ENCODE assay signal across 16 cellular contexts in the genomic region with DNA sequence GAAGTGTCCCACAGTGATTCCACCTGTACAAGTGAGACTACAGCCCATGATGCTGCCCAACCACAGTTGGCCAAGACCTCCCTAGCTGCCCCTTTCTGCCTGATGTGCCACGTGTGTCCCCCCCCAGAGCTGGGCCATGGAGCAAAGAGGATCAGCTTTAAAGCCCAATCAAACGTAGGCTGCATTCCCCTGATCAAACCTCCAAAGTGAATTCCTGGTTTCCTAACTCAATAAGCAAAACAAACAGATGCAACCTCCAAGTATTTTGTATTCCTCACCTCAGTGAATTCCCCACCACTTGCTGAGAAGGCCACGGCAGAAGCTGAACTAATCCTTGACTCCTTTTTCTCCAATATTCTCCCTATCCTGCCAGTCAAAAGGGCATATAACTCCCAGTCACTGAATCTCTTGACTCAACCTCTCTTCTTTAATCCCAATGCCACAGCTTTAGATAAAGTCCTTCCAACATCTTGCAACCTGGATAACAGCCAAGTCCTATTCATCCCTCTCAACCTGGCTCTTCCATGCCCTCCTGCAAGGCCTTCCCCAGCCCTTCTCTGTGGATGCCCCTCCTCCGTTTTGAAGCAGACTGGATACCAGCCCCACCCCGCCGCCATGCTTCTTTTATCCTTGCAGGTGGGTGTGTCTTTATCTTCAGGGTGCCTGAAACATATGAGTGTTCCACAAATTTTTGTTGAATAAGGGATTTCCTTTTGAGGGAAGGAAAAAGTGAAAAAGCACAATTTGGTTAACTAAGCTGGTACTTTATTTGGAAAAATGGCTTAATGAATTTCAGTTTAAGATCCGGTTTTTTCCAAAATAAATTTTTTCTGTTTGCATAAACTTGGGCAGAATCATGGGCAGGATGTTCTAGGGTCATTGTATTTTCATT.
DNase-seq lines count a peak whose midpoint lies in the region; ATAC-seq, FAIRE-seq and TF ChIP-seq lines count a peak whose summit lies in the region.
"Had no signal": no experiment of that assay in that cellular context is flagged by ENCODE, and none has a peak within 500 bp of the region (broad histone marks: within the 10 kb centered on the region; RNA-seq: fewer than 3 reads in every experiment).

No MANE protein-coding gene starts in this region.

- H3K27ac ChIP-seq in A549 (no peak overlapping the region), H1 (ENCODE audit: low read depth, low read length) (peak overlapping the region; percentile 26; the same call in 1 of the 2 replicates)
- no peak overlapping the region for H3K27ac ChIP-seq in CD4-positive, alpha-beta T cell (ENCODE audit: low read depth, low read length)
- H3K27ac ChIP-seq: cardiac muscle cell, thoracic aorta had no signal

- H2BK20ac ChIP-seq in H1 (ENCODE audit: low read length): no peak overlapping the region

- H3K9me3 ChIP-seq in A549 (peaks cover 5% of the 10 kb centered on the region; the same call in 2 of the 3 replicates), NT2/D1 (ENCODE audit: insufficient read depth, low read length) (no peaks in the 10 kb centered on the region; the same call in 1 of the 2 replicates), H1 (ENCODE audit: insufficient read depth in 2 of 2, low read depth in 1 of 2, low read length in 1 of 2) (peaks cover 0 to 4% of the 10 kb centered on the region in 2 experiments; a peak in 2 of 4 replicates)
- H3K9me3 ChIP-seq in CD4-positive, alpha-beta T cell (ENCODE audit: control insufficient read depth, low read length): no peaks in the 10 kb centered on the region
- H3K9me3 ChIP-seq: thoracic aorta had no signal

- H3K9ac ChIP-seq in NT2/D1 (ENCODE audit: insufficient read length, low read depth) (no peak overlapping the region), H1 (replicated peaks in 1 of 4; ENCODE audit: extremely low read depth in 1 of 4, low read depth in 3 of 4, low read length in 3 of 4) (no peak overlapping the region)

- no peak overlapping the region for H2BK12ac ChIP-seq in H1 (ENCODE audit: low read depth, low read length)

- H3K27me3 Mint-ChIP-seq in CD4-positive, alpha-beta T cell: no peaks in the 10 kb centered on the region
- no peaks in the 10 kb centered on the region for H3K27me3 Mint-ChIP-seq in progenitor cell of endocrine pancreas

- FAIRE-seq in A549 (lab: Jason Lieb, UNC) (no peak), H1 (lab: Jason Lieb, UNC) (peak; percentile 52)

- 70% methylated on average over 7 of the region's 7 CpGs for WGBS in A549 (ENCODE audit: missing lambda C conversion rate)
- WGBS in H1 (ENCODE audit: extremely low coverage in 1 of 2, insufficient coverage in 1 of 2, insufficient read length in 1 of 2, insufficient replicate concordance in 2 of 2, low coverage in 1 of 2, low lambda C conversion rate in 2 of 2, missing lambda C conversion rate in 1 of 2), 2 experiments: 56% methylated on average over 7 of the region's 7 CpGs; no CpG with 5 or more reads in 1 of the 2 experiments

- TF ChIP-seq EP300 in A549 (IDR thresholded peaks at IDR 0.05) (no peak), H1 (IDR thresholded peaks at IDR 0.05; ENCODE audit: borderline replicate concordance in 1 of 2, low read depth in 2 of 2, low read length in 2 of 2) (no peak)

- H3K36me3 ChIP-seq in NT2/D1 (ENCODE audit: insufficient read depth, insufficient read length, low read length) (no peaks in the 10 kb centered on the region), H1 (ENCODE audit: control insufficient read depth in 2 of 4, insufficient read depth in 4 of 4, low read length in 3 of 4) (peaks cover 0 to 5% (median 0%) of the 10 kb centered on the region in 4 experiments; a peak in 2 of 8 replicates)
- H3K36me3 ChIP-seq: cardiac muscle cell had no signal

- H2AK5ac ChIP-seq in H1 (ENCODE audit: low read depth, low read length): no peak overlapping the region

- H3K27me3 ChIP-seq in CD4-positive, alpha-beta T cell (ENCODE audit: control insufficient read depth, insufficient read depth, low read length): no peaks in the 10 kb centered on the region
- H3K27me3 ChIP-seq in NT2/D1 (ENCODE audit: insufficient read depth, insufficient read length): no peaks in the 10 kb centered on the region
- H3K27me3 ChIP-seq in H1 (replicated peaks in 1 of 4; ENCODE audit: control insufficient read depth in 3 of 4, extremely low read depth in 1 of 4, insufficient read depth in 3 of 4, low read length in 3 of 4): no peaks in the 10 kb centered on the region
- H3K27me3 ChIP-seq: cardiac muscle cell had no signal

- DNase-seq in A549 (ENCODE audit: low read depth in 1 of 2, low spot score in 1 of 2) (no peak), NT2/D1 (ENCODE audit: low read depth, low spot score) (peak; percentile 5), H1 (ENCODE audit: low read depth in 1 of 2, low spot score in 2 of 2) (no peak), NCI-H2196 treated with DMSO at 0.1 percent for 48 hours (lab: John Stamatoyannopoulos, UW; ENCODE audit: unreplicated experiment) (no peak), progenitor cell of endocrine pancreas (ENCODE audit: low spot score, unreplicated experiment) (no peak), cerebellar nuclear complex (lab: John Stamatoyannopoulos, UW) (no peak), occipital lobe (lab: John Stamatoyannopoulos, UW) (no peak)
- DNase-seq in CD4-positive, alpha-beta T cell: no peak
- DNase-seq: COR-L47, NCI-H1436, OCI-M1, T1000 had no signal

- no peaks in the 10 kb centered on the region for H4K20me1 ChIP-seq in H1 (replicated peaks in 1 of 2; ENCODE audit: control insufficient read depth in 1 of 2, insufficient read depth in 2 of 2, low read length in 2 of 2)

- peaks cover 6% of the 10 kb centered on the region for H3K9me3 Mint-ChIP-seq in CD4-positive, alpha-beta T cell
- peaks cover 7% of the 10 kb centered on the region for H3K9me3 Mint-ChIP-seq in progenitor cell of endocrine pancreas (ENCODE audit: low read depth)

- H3K4me3 Mint-ChIP-seq in CD4-positive, alpha-beta T cell: peak overlapping the region; percentile 30
- no peak overlapping the region for H3K4me3 Mint-ChIP-seq in progenitor cell of endocrine pancreas (ENCODE audit: low read depth)

- peaks cover 75% of the 10 kb centered on the region for H3K36me3 Mint-ChIP-seq in CD4-positive, alpha-beta T cell (ENCODE audit: low read depth)
- no peaks in the 10 kb centered on the region for H3K36me3 Mint-ChIP-seq in progenitor cell of endocrine pancreas (ENCODE audit: insufficient read depth)

- 0 out of 2 replicates have a peak overlapping the region, but pooled peaks have one; percentile 35 for H2BK5ac ChIP-seq in H1 (ENCODE audit: low read depth, low read length)

- no peak for ATAC-seq in A549
- no peak for ATAC-seq in CD4-positive, alpha-beta T cell (ENCODE audit: poor library complexity)
- ATAC-seq: esophagus mucosa, sciatic nerve had no signal

- no peaks in the 10 kb centered on the region; the same call in 1 of the 2 replicates for H3K79me1 ChIP-seq in H1 (ENCODE audit: low read depth, low read length)

- H3K27ac Mint-ChIP-seq in CD4-positive, alpha-beta T cell: peak overlapping the region; percentile 76
- no peak overlapping the region for H3K27ac Mint-ChIP-seq in progenitor cell of endocrine pancreas

- H3K4me3 ChIP-seq in A549: no peak overlapping the region
- no peak overlapping the region for H3K4me3 ChIP-seq in NT2/D1 (ENCODE audit: insufficient read length, low read depth)
- H3K4me3 ChIP-seq in H1 (ENCODE audit: extremely low read depth in 1 of 4, insufficient read depth in 2 of 4, low read depth in 3 of 4, low read length in 4 of 4): peak overlapping the region in 1 of 4 experiments; percentile 22; a peak in 2 of 8 replicates
- H3K4me3 ChIP-seq: cardiac muscle cell, thoracic aorta had no signal

- H2BK15ac ChIP-seq in H1 (ENCODE audit: low read length): no peak overlapping the region

- no peak overlapping the region for H3K18ac ChIP-seq in H1 (ENCODE audit: extremely low read depth, low read length)

- H3K14ac ChIP-seq in H1 (ENCODE audit: insufficient read length): no peak overlapping the region

- intact Hi-C loops in CD4-positive, alpha-beta T cell (cut with DNase I, micrococcal nuclease): loop anchor here in 1 of 2 experiments (5.0 kb wide), 1 partner anchor 130 kb away; no protein-coding TSS in a partner anchor

- no peak overlapping the region for H3K4me2 ChIP-seq in A549
- H3K4me2 ChIP-seq in H1 (ENCODE audit: insufficient read depth in 1 of 2, low read depth in 2 of 2, low read length in 2 of 2): peak overlapping the region; percentile 31 to 49

- TF ChIP-seq POLR2A in A549 (IDR thresholded peaks at IDR 0.05; ENCODE audit: low read length) (no peak), H1 (IDR thresholded peaks at IDR 0.05; ENCODE audit: control extremely low read depth in 1 of 2, low read depth in 2 of 2, low read length in 2 of 2) (no peak)

- TF ChIP-seq RAD21 in A549 (conservative IDR thresholded peaks at IDR 0.05 in 1 of 2, IDR thresholded peaks at IDR 0.05 in 1 of 2) (no peak), H1 (IDR thresholded peaks at IDR 0.05 in 1 of 2, conservative IDR thresholded peaks at IDR 0.05 in 1 of 2; ENCODE audit: low read depth in 2 of 2, low read length in 2 of 2) (no peak)

- peaks cover 38% of the 10 kb centered on the region for H3K4me1 ChIP-seq in A549
- no peaks in the 10 kb centered on the region for H3K4me1 ChIP-seq in NT2/D1 (ENCODE audit: insufficient read depth, insufficient read length)
- peaks cover 3 to 11% (median 7%) of the 10 kb centered on the region in 4 experiments; a peak in 4 of 7 replicates for H3K4me1 ChIP-seq in H1 (replicated peaks in 1 of 4; ENCODE audit: control insufficient read depth in 3 of 4, insufficient read depth in 4 of 4, low read length in 3 of 4)

- H3K79me2 ChIP-seq in H1 (ENCODE audit: control insufficient read depth in 1 of 2, insufficient read depth in 2 of 2, low read length in 2 of 2): peaks cover 0 to 24% of the 10 kb centered on the region in 2 experiments; a peak in 2 of 4 replicates

- H3K4ac ChIP-seq in H1 (replicated peaks; ENCODE audit: insufficient read length, low read depth, low read length): no peak overlapping the region

- H4K5ac ChIP-seq in H1 (ENCODE audit: insufficient read length, low read depth, low read length): no peak overlapping the region

- TF ChIP-seq CTCF in A549 (IDR thresholded peaks at IDR 0.05) (no peak), H1 (IDR thresholded peaks at IDR 0.05; ENCODE audit: control extremely low read depth in 1 of 3, insufficient read depth in 1 of 3, low read depth in 1 of 3, low read length in 3 of 3) (no peak), progenitor cell of endocrine pancreas (IDR thresholded peaks at IDR 0.05; ENCODE audit: unreplicated experiment) (no peak)
- no peak for TF ChIP-seq CTCF in CD4-positive, alpha-beta T cell (IDR thresholded peaks at IDR 0.05)

- H4K91ac ChIP-seq in H1 (replicated peaks; ENCODE audit: insufficient read length, low read length): no peak overlapping the region

- H3K23me2 ChIP-seq in H1 (ENCODE audit: low read depth, low read length): no peaks in the 10 kb centered on the region

- H3K56ac ChIP-seq in H1 (replicated peaks; ENCODE audit: insufficient read length, low read depth, low read length): no peak overlapping the region

- no peak overlapping the region for H2AFZ ChIP-seq in H1 (ENCODE audit: low read length)

- POLR2A ChIA-PET in A549 (lab: Yijun Ruan, JAX) (no interaction called here), H1 (lab: Charles Lee; ENCODE audit: partially characterized antibody) (interaction anchor here (0.7 to 0.8 kb wide), 2 partner anchors 11 to 146 kb away, joined by 3 to 4 read pairs; no protein-coding TSS in a partner anchor)
- POLR2A ChIA-PET in CD4-positive, alpha-beta T cell (lab: Charles Lee): interaction anchor here (1.1 kb wide), 1 partner anchor 129 kb away, joined by 3 read pairs; no protein-coding TSS in a partner anchor

- CTCF ChIA-PET in A549 (lab: Yijun Ruan, JAX) (interaction anchor here (1.1 to 6.0 kb wide), 5 partner anchors 10 to 147 kb away, joined by 3 to 71 read pairs (median 5); no protein-coding TSS in a partner anchor), H1 (lab: Charles Lee; ENCODE audit: partially characterized antibody) (interaction anchor here (0.6 to 4.1 kb wide), 12 partner anchors 15 to 861 kb away, joined by 3 to 61 read pairs (median 3); no protein-coding TSS in a partner anchor)
- CTCF ChIA-PET in CD4-positive, alpha-beta T cell (lab: Charles Lee): interaction anchor here (0.8 to 1.2 kb wide), 2 partner anchors 27 to 43 kb away, joined by 3 read pairs; no protein-coding TSS in a partner anchor

- H4K8ac ChIP-seq in H1 (ENCODE audit: extremely low read depth, insufficient read depth, low read length): no peak overlapping the region

- H2BK120ac ChIP-seq in H1 (replicated peaks; ENCODE audit: low read depth, low read length): no peak overlapping the region

- H3K23ac ChIP-seq in H1 (ENCODE audit: insufficient read length): no peak overlapping the region

- peaks cover 79% of the 10 kb centered on the region for H3K4me1 Mint-ChIP-seq in CD4-positive, alpha-beta T cell (ENCODE audit: low read depth)
- peaks cover 3% of the 10 kb centered on the region for H3K4me1 Mint-ChIP-seq in progenitor cell of endocrine pancreas (ENCODE audit: low read depth)

Comparison
In these comparisons a context has a peak if more than half of its experiments do, and no peak if none do; other contexts are left out.
1. Of the 18 proteins assayed by ChIP-seq in both H1 and A549: peak only in H1: MAX; only in A549: MAFK; in both: none; in neither: 16.